Comparison of ENCODE assay signal across 37 cellular contexts in genomic region chrX:11273544-11273943, GRCh38. TPM values are rescaled to one million over a fixed set of nuclear protein-coding genes. Genes with fewer than 3 reads are reported as not detected.
DNase-seq lines count a peak whose midpoint lies in the region; ATAC-seq, FAIRE-seq and TF ChIP-seq lines count a peak whose summit lies in the region.
"Had no signal": no experiment of that assay in that cellular context is flagged by ENCODE, and none has a peak within 500 bp of the region (broad histone marks: within the 10 kb centered on the region; RNA-seq: fewer than 3 reads in every experiment).

No MANE protein-coding gene starts in this region.

- H3K4me1 ChIP-seq in GM23248 (ENCODE audit: insufficient read depth) (0 out of 2 replicates have a peak, but pooled peaks cover 10% of the 10 kb centered on the region), astrocyte (ENCODE audit: insufficient read depth, low read length) (peaks cover 8% of the 10 kb centered on the region), foreskin keratinocyte (peaks cover 15% of the 10 kb centered on the region)
- H3K4me1 ChIP-seq: body of pancreas, right lobe of liver, suprapubic skin, upper lobe of right lung had no signal

- no peak overlapping the region for H3K9ac ChIP-seq in GM23248
- H3K9ac ChIP-seq in astrocyte (ENCODE audit: low read length), result no peak overlapping the region

- H3K9me2 ChIP-seq in GM23248 (ENCODE audit: insufficient read depth), result no peaks in the 10 kb centered on the region

- H3K4me1 Mint-ChIP-seq in astrocyte (ENCODE audit: low read depth, unreplicated experiment), result peaks cover 7% of the 10 kb centered on the region
- H3K4me1 Mint-ChIP-seq: activated naive CD8-positive, alpha-beta T cell treated with anti-CD3 and anti-CD28 coated beads, Interleukin-2, amount 10 ng/mL, durations not matched to agents 7 days and 5 days; CD4-positive, CD25-positive, alpha-beta regulatory T cell; nephron; stimulated activated memory B cell treated with anti-CD40 and anti-IgM and Interleukin-4, amounts not matched to agents 10 μg/mL and 1 μg/mL and 100 μg/mL, for 72 hours had no signal

- no peak overlapping the region for H3K27ac Mint-ChIP-seq in astrocyte (ENCODE audit: unreplicated experiment)
- H3K27ac Mint-ChIP-seq: activated naive CD8-positive, alpha-beta T cell treated with anti-CD3 and anti-CD28 coated beads, Interleukin-2, amount 10 ng/mL, durations not matched to agents 7 days and 5 days; CD4-positive, CD25-positive, alpha-beta regulatory T cell; GM23338; nephron; stimulated activated memory B cell treated with anti-CD40 and anti-IgM and Interleukin-4, amounts not matched to agents 10 μg/mL and 1 μg/mL and 100 μg/mL, for 72 hours; T-helper 1 cell treated with Interleukin-12 subunit alpha and Interleukin-12 subunit beta and Interleukin-4 antibody, amounts not matched to agents 30 μg/mL and 1 μg/mL, for 36 hours had no signal

- H3K9me3 ChIP-seq in GM23248 (ENCODE audit: low read depth) (no peaks in the 10 kb centered on the region), astrocyte (ENCODE audit: insufficient read depth, low read depth, low read length) (no peaks in the 10 kb centered on the region)
- H3K9me3 ChIP-seq: body of pancreas, heart right ventricle, MG63, ovary, right lobe of liver, suprapubic skin, upper lobe of right lung had no signal

- H3K79me2 ChIP-seq in GM23248 (ENCODE audit: insufficient read depth), result no peaks in the 10 kb centered on the region
- H3K79me2 ChIP-seq in astrocyte (ENCODE audit: insufficient read depth, low read length), result no peaks in the 10 kb centered on the region

- ATAC-seq in foreskin keratinocyte, result peak; percentile 53
- ATAC-seq: body of pancreas; GM23338; heart right ventricle; right lobe of liver; stimulated activated memory B cell treated with anti-CD40 and anti-IgM and Interleukin-4, amounts not matched to agents 10 μg/mL and 1 μg/mL and 100 μg/mL, for 72 hours; upper lobe of right lung had no signal

- H3F3A ChIP-seq in GM23248 (ENCODE audit: insufficient read depth), result no peaks in the 10 kb centered on the region

- no peak overlapping the region for H3K4me3 ChIP-seq in AG10803 (ENCODE audit: low read length)
- H3K4me3 ChIP-seq in GM23248, result no peak overlapping the region
- H3K4me3 ChIP-seq in astrocyte (ENCODE audit: insufficient read depth, low read depth, low read length), result no peak overlapping the region
- H3K4me3 ChIP-seq: body of pancreas, GM23338, heart right ventricle, lung, MG63, ovary, right lobe of liver, suprapubic skin, upper lobe of right lung had no signal

- H3K36me3 ChIP-seq in GM23248 (ENCODE audit: low read depth) (no peaks in the 10 kb centered on the region), astrocyte (ENCODE audit: insufficient read depth, low read length) (no peaks in the 10 kb centered on the region)
- H3K36me3 ChIP-seq: heart right ventricle, MG63, ovary, right lobe of liver, suprapubic skin, upper lobe of right lung had no signal

- no peaks in the 10 kb centered on the region for H4K20me1 ChIP-seq in GM23248 (ENCODE audit: insufficient read depth)
- H4K20me1 ChIP-seq in astrocyte (ENCODE audit: insufficient read depth, low read length), result no peaks in the 10 kb centered on the region

- peak; percentile 93 for FAIRE-seq in astrocyte (lab: Jason Lieb, UNC)
- FAIRE-seq: D721Med, endothelial cell of umbilical vein, TTC549 had no signal

- in situ Hi-C loops in GM23248 (cut with MboI), result no loop called here

- DNase-seq in AG10803 (ENCODE audit: low read depth) (peak; percentile 24), GM23248 (peak; percentile 46), astrocyte (ENCODE audit: low read depth) (peak; percentile 57), foreskin keratinocyte (peak in 1 of 2 donors; percentile 28), HuH-7 (ENCODE audit: low spot score) (no peak), retina (no peak), substantia nigra (lab: John Stamatoyannopoulos, UW) (no peak)
- no peak for DNase-seq in stimulated activated naive CD4-positive, alpha-beta T cell (lab: John Stamatoyannopoulos, UW)
- DNase-seq: activated CD4-positive, alpha-beta T cell treated with anti-CD3 and anti-CD28 coated beads for 4 hours; activated gamma-delta T cell; activated naive CD8-positive, alpha-beta T cell treated with anti-CD3 and anti-CD28 coated beads, Interleukin-2, amount 10 ng/mL, durations not matched to agents 7 days and 5 days; activated T-cell treated with anti-CD3 and anti-CD28 coated beads, Interleukin-2, amount 50 U/mL, for 1 hour; body of pancreas; CD4-positive, CD25-positive, alpha-beta regulatory T cell; cerebellar nuclear complex; foreskin melanocyte; heart right ventricle; MG63; NCI-H1105 treated with DMSO at 0.1 percent for 48 hours; NCI-H1930; ovary; right lobe of liver; stimulated activated CD4-positive, alpha-beta T cell treated with anti-CD3 and anti-CD28 coated beads, Interleukin-4, amount 100 ng/mL, for 4 hours; upper lobe of right lung had no signal

- H3K27ac ChIP-seq in GM23248 (no peak overlapping the region), astrocyte (ENCODE audit: low read depth, low read length) (no peak overlapping the region), foreskin keratinocyte (no peak overlapping the region), substantia nigra (ENCODE audit: low read depth, low read length, poor library complexity, severe bottlenecking) (no peak overlapping the region)
- H3K27ac ChIP-seq: body of pancreas, heart right ventricle, ovary, right lobe of liver, suprapubic skin, upper lobe of right lung had no signal

- H3K36me3 Mint-ChIP-seq in astrocyte (ENCODE audit: low read depth, unreplicated experiment), result no peaks in the 10 kb centered on the region
- H3K36me3 Mint-ChIP-seq: activated naive CD8-positive, alpha-beta T cell treated with anti-CD3 and anti-CD28 coated beads, Interleukin-2, amount 10 ng/mL, durations not matched to agents 7 days and 5 days; CD4-positive, CD25-positive, alpha-beta regulatory T cell; stimulated activated memory B cell treated with anti-CD40 and anti-IgM and Interleukin-4, amounts not matched to agents 10 μg/mL and 1 μg/mL and 100 μg/mL, for 72 hours had no signal

- H2AFZ ChIP-seq in GM23248 (no peak overlapping the region), astrocyte (ENCODE audit: low read depth, low read length) (no peak overlapping the region)
- H2AFZ ChIP-seq: GM23338 had no signal

- H3K27me3 ChIP-seq in GM23248 (replicated peaks; ENCODE audit: insufficient read depth), result no peaks in the 10 kb centered on the region; the same call in 1 of the 2 replicates
- H3K27me3 ChIP-seq in astrocyte (ENCODE audit: insufficient read depth, low read length), result no peaks in the 10 kb centered on the region
- H3K27me3 ChIP-seq in foreskin keratinocyte, result no peaks in the 10 kb centered on the region
- H3K27me3 ChIP-seq: body of pancreas, MG63, ovary, right lobe of liver, suprapubic skin, upper lobe of right lung had no signal

- H3K4me3 Mint-ChIP-seq in astrocyte (ENCODE audit: unreplicated experiment), result no peak overlapping the region
- H3K4me3 Mint-ChIP-seq: activated naive CD8-positive, alpha-beta T cell treated with anti-CD3 and anti-CD28 coated beads, Interleukin-2, amount 10 ng/mL, durations not matched to agents 7 days and 5 days; CD4-positive, CD25-positive, alpha-beta regulatory T cell; GM23338; nephron; stimulated activated memory B cell treated with anti-CD40 and anti-IgM and Interleukin-4, amounts not matched to agents 10 μg/mL and 1 μg/mL and 100 μg/mL, for 72 hours; T-helper 1 cell treated with Interleukin-12 subunit alpha and Interleukin-12 subunit beta and Interleukin-4 antibody, amounts not matched to agents 30 μg/mL and 1 μg/mL, for 36 hours had no signal

- TF ChIP-seq CTCF in AG10803 (conservative IDR thresholded peaks at IDR 0.05; ENCODE audit: low read length), result no peak
- TF ChIP-seq CTCF in astrocyte (IDR thresholded peaks at IDR 0.05; ENCODE audit: insufficient read depth, low read depth, low read length), result no peak
- TF ChIP-seq CTCF in foreskin keratinocyte (conservative IDR thresholded peaks at IDR 0.05), result no peak

- H3K27me3 Mint-ChIP-seq in astrocyte (ENCODE audit: low read depth, unreplicated experiment), result no peaks in the 10 kb centered on the region
- H3K27me3 Mint-ChIP-seq: activated naive CD8-positive, alpha-beta T cell treated with anti-CD3 and anti-CD28 coated beads, Interleukin-2, amount 10 ng/mL, durations not matched to agents 7 days and 5 days; CD4-positive, CD25-positive, alpha-beta regulatory T cell; stimulated activated memory B cell treated with anti-CD40 and anti-IgM and Interleukin-4, amounts not matched to agents 10 μg/mL and 1 μg/mL and 100 μg/mL, for 72 hours had no signal

- no peak overlapping the region for H3K4me2 ChIP-seq in GM23248 (ENCODE audit: unreplicated experiment)
- no peak overlapping the region for H3K4me2 ChIP-seq in astrocyte (ENCODE audit: low read length)
- H3K4me2 ChIP-seq: GM23338 had no signal

- WGBS in GM23248 (ENCODE audit: low coverage in 1 of 2, low lambda C conversion rate in 2 of 2, missing lambda C conversion rate in 2 of 2), 2 experiments, result 59 to 71% methylated on average over 1 of the region's 1 CpG

- H3K9me3 Mint-ChIP-seq in astrocyte (ENCODE audit: unreplicated experiment), result no peaks in the 10 kb centered on the region
- H3K9me3 Mint-ChIP-seq: activated naive CD8-positive, alpha-beta T cell treated with anti-CD3 and anti-CD28 coated beads, Interleukin-2, amount 10 ng/mL, durations not matched to agents 7 days and 5 days; GM23338; nephron; stimulated activated memory B cell treated with anti-CD40 and anti-IgM and Interleukin-4, amounts not matched to agents 10 μg/mL and 1 μg/mL and 100 μg/mL, for 72 hours; T-helper 1 cell treated with Interleukin-12 subunit alpha and Interleukin-12 subunit beta and Interleukin-4 antibody, amounts not matched to agents 30 μg/mL and 1 μg/mL, for 36 hours had no signal

RNA-seq across cellular contexts. Expression of gene AMELX, which starts 19.7 kb away (rescaled TPM):
- total RNA-seq in GM23248 (2014; rRNA removed; shearing (Covaris generic)), result not detected in 2 replicates
- polyA plus RNA-seq in GM23248 (2016; fragmentation: Nextera tagmentation; extraction: Ambion mirVana) (not detected in 2 replicates), foreskin keratinocyte (not detected in 2 replicates)
- total RNA-seq in astrocyte (not detected in 2 replicates), foreskin keratinocyte (not detected in 2 replicates)
- total RNA-seq: activated CD8-positive, alpha-beta memory T cell treated with anti-CD3 and anti-CD28 coated beads for 36 hours; activated naive CD8-positive, alpha-beta T cell treated with anti-CD3 and anti-CD28 coated beads, Interleukin-2, amount 10 ng/mL, durations not matched to agents 7 days and 5 days; body of pancreas; CD4-positive, CD25-positive, alpha-beta regulatory T cell; endothelial cell of umbilical vein; GM23338; heart right ventricle; kidney epithelial cell; lung; mucosa of gallbladder; ovary; right lobe of liver; SK-MEL-5; suprapubic skin; upper lobe of right lung had no signal
- polyA plus RNA-seq: CD4-positive, CD25-positive, alpha-beta regulatory T cell; endothelial cell of umbilical vein; GM23338; heart right ventricle; lung; ovary had no signal

Comparison
In these comparisons a context has a peak if more than half of its experiments do, and no peak if none do; other contexts are left out.
1. DNase-seq: peak in AG10803 (single experiment), GM23248 (single experiment) and astrocyte (single experiment); none in stimulated activated naive CD4-positive, alpha-beta T cell (0 of 6), HuH-7 (single experiment), retina (single experiment) and substantia nigra (0 of 49).